ENCODE assay signal across 21 cellular contexts in the genomic region with DNA sequence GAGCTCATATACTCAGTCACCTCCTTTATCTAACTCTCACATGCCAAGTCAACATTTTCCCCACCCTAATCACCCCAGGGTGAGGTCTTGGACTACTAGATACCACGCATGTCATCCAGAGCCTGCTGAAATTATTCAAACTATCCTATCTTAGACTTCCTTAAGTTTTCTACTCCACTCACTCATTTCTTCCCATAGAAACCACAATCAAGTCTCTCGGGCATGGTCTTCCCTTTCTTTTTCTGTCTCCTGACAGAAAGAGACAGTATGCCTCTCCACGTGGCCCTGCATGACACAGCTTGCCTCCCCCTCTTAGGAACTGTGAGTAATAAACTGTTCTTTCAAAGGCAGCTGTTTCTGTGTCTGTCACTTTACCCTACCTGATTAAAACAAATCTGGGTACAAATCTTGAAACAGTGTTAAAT. TPM values are rescaled to one million over a fixed set of nuclear protein-coding genes. Genes with fewer than 3 reads are reported as not detected.
DNase-seq lines count a peak whose midpoint lies in the region; ATAC-seq and TF ChIP-seq lines count a peak whose summit lies in the region.
"Had no signal": no experiment of that assay in that cellular context is flagged by ENCODE, and none has a peak within 500 bp of the region (broad histone marks: within the 10 kb centered on the region; RNA-seq: fewer than 3 reads in every experiment).

No MANE protein-coding gene starts in this region.

- H3K4me2 ChIP-seq in parathyroid adenoma (ENCODE audit: low read length) = no peak overlapping the region

- peaks cover 4% of the 10 kb centered on the region for H3K9me3 Mint-ChIP-seq in activated CD4-positive, alpha-beta T cell treated with anti-CD3 and anti-CD28 coated beads for 36 hours (ENCODE audit: low read depth)
- no peaks in the 10 kb centered on the region for H3K9me3 Mint-ChIP-seq in Calu3 (ENCODE audit: low read depth, unreplicated experiment)
- H3K9me3 Mint-ChIP-seq: H9 had no signal

- H3K27ac ChIP-seq in parathyroid adenoma = peak overlapping the region; percentile 19

- intact Hi-C loops in activated CD4-positive, alpha-beta T cell treated with anti-CD3 and anti-CD28 coated beads for 36 hours (cut with DNase I, micrococcal nuclease) = loop anchor here in 1 of 2 experiments (5.0 kb wide), 1 partner anchor 265 kb away; no protein-coding TSS in a partner anchor
- intact Hi-C loops in Calu3 (cut with micrococcal nuclease; ENCODE audit: unreplicated experiment) = no loop called here

- H3K27ac Mint-ChIP-seq in activated CD4-positive, alpha-beta T cell treated with anti-CD3 and anti-CD28 coated beads for 36 hours = peak overlapping the region; percentile 52
- no peak overlapping the region for H3K27ac Mint-ChIP-seq in Calu3 (ENCODE audit: unreplicated experiment)
- H3K27ac Mint-ChIP-seq: H9 had no signal

- peak; percentile 11 for DNase-seq in activated CD4-positive, alpha-beta T cell treated with anti-CD3 and anti-CD28 coated beads for 36 hours
- no peak for DNase-seq in activated CD4-positive, alpha-beta T cell treated with anti-CD3 and anti-CD28 coated beads, Interleukin-2, amount 50 U/mL, for 48 hours
- DNase-seq in OCI-M1 (lab: John Stamatoyannopoulos, UW) (peak; percentile 13), NCI-H187 (lab: John Stamatoyannopoulos, UW) (no peak), Calu3 (no peak), DMS153 treated with DMSO at 0.1 percent for 48 hours (lab: John Stamatoyannopoulos, UW; ENCODE audit: unreplicated experiment) (no peak)
- DNase-seq: CD4-positive, alpha-beta memory T cell; DMS79 treated with DMSO at 0.1 percent for 48 hours; H9; Karpas-422; MV-4-11; NCI-H1436; NCI-H2029 treated with DMSO at 0.1 percent for 48 hours; NCI-H2171 treated with DMSO at 0.1 percent for 48 hours; NCI-H446 treated with DMSO at 0.1 percent for 48 hours; NCI-H748 treated with DMSO at 0.1 percent for 48 hours; RPMI8226 had no signal

- H3K27me3 Mint-ChIP-seq in activated CD4-positive, alpha-beta T cell treated with anti-CD3 and anti-CD28 coated beads for 36 hours = no peaks in the 10 kb centered on the region
- peaks cover 12% of the 10 kb centered on the region for H3K27me3 Mint-ChIP-seq in Calu3 (ENCODE audit: unreplicated experiment)
- H3K27me3 Mint-ChIP-seq: CD4-positive, alpha-beta memory T cell had no signal

- H3K4me1 Mint-ChIP-seq in activated CD4-positive, alpha-beta T cell treated with anti-CD3 and anti-CD28 coated beads for 36 hours = peaks cover 23% of the 10 kb centered on the region
- no peaks in the 10 kb centered on the region for H3K4me1 Mint-ChIP-seq in Calu3 (ENCODE audit: low read depth, unreplicated experiment)
- H3K4me1 Mint-ChIP-seq: CD4-positive, alpha-beta memory T cell had no signal

- H3K4me3 Mint-ChIP-seq in activated CD4-positive, alpha-beta T cell treated with anti-CD3 and anti-CD28 coated beads for 36 hours = no peak overlapping the region
- H3K4me3 Mint-ChIP-seq in Calu3 (ENCODE audit: low read depth, unreplicated experiment) = no peak overlapping the region
- H3K4me3 Mint-ChIP-seq: CD4-positive, alpha-beta memory T cell; H9 had no signal

- ATAC-seq in activated CD4-positive, alpha-beta T cell treated with anti-CD3 and anti-CD28 coated beads for 36 hours = peak; percentile 45
- peak; percentile 48 for ATAC-seq in esophagus mucosa

- H3K4me3 ChIP-seq in parathyroid adenoma (ENCODE audit: low read depth, low read length) = peak overlapping the region; percentile 7

- H3K27me3 ChIP-seq in parathyroid adenoma (ENCODE audit: control insufficient read depth, insufficient read depth, low read length) = no peaks in the 10 kb centered on the region

- H3K9me3 ChIP-seq in parathyroid adenoma (ENCODE audit: control insufficient read depth, low read length) = no peaks in the 10 kb centered on the region

- POLR2A ChIA-PET in activated CD4-positive, alpha-beta T cell treated with anti-CD3 and anti-CD28 coated beads for 36 hours (lab: Charles Lee) = no interaction called here

- H2AFZ ChIP-seq in parathyroid adenoma = no peak overlapping the region

- no TSS peak for BruUV-seq in Calu3 (replicated peaks; lab: Mats Ljungman, UMichigan)

- H3K4me1 ChIP-seq in parathyroid adenoma = peaks cover 31% of the 10 kb centered on the region

- CTCF ChIA-PET in activated CD4-positive, alpha-beta T cell treated with anti-CD3 and anti-CD28 coated beads for 36 hours (lab: Charles Lee) = interaction anchor here (1.1 kb wide), 1 partner anchor 26 kb away, joined by 3 read pairs; no protein-coding TSS in a partner anchor
- CTCF ChIA-PET in Calu3 (lab: Charles Lee) = interaction anchor here (0.9 kb wide), 2 partner anchors 8 to 147 kb away, joined by 3 read pairs; no protein-coding TSS in a partner anchor

- TF ChIP-seq CTCF in parathyroid adenoma (IDR thresholded peaks at IDR 0.05) = no peak
- TF ChIP-seq CTCF in Calu3 (IDR thresholded peaks at IDR 0.05; ENCODE audit: unreplicated experiment) = no peak

- no peaks in the 10 kb centered on the region for H3K79me2 ChIP-seq in parathyroid adenoma

- no peak overlapping the region for H3K9ac ChIP-seq in parathyroid adenoma

- H3K36me3 ChIP-seq in parathyroid adenoma (ENCODE audit: control insufficient read depth, insufficient read depth, low read length) = no peaks in the 10 kb centered on the region

- H3K36me3 Mint-ChIP-seq in activated CD4-positive, alpha-beta T cell treated with anti-CD3 and anti-CD28 coated beads for 36 hours (ENCODE audit: low read depth) = peaks cover 5% of the 10 kb centered on the region
- H3K36me3 Mint-ChIP-seq in Calu3 (ENCODE audit: insufficient read depth, unreplicated experiment) = peaks cover 4% of the 10 kb centered on the region

RNA-seq across cellular contexts. Expression of a gene that starts 29.4 kb away (rescaled TPM):
- total RNA-seq in activated CD4-positive, alpha-beta T cell treated with anti-CD3 and anti-CD28 coated beads for 36 hours = not detected
- total RNA-seq in esophagus mucosa = not detected
- total RNA-seq in Calu3 (2022) = not detected in 2 replicates
- total RNA-seq: A172, G401, H9 had no signal

Comparison
In these comparisons a context has a peak if more than half of its experiments do, and no peak if none do; other contexts are left out.
1. DNase-seq: peak in activated CD4-positive, alpha-beta T cell treated with anti-CD3 and anti-CD28 coated beads for 36 hours (single experiment) and OCI-M1 (single experiment); none in activated CD4-positive, alpha-beta T cell treated with anti-CD3 and anti-CD28 coated beads, Interleukin-2, amount 50 U/mL, for 48 hours (0 of 2), NCI-H187 (0 of 2), Calu3 (single experiment) and DMS153 treated with DMSO at 0.1 percent for 48 hours (single experiment).